1 cellular context compared by ENCODE assay signal in genomic region chr7:48087349-48087748, GRCh38.
TF ChIP-seq lines count a peak whose summit lies in the region.

No MANE protein-coding gene starts in this region.

TF ChIP-seq in H1, 55 proteins besides CTCF, POLR2A, EP300 and RAD21:
- TF ChIP-seq HDAC6 (IDR thresholded peaks at IDR 0.05; ENCODE audit: low read depth, low read length) (no peak), JUND (IDR thresholded peaks at IDR 0.05; ENCODE audit: low read length) (no peak), ATF2 (IDR thresholded peaks at IDR 0.05; ENCODE audit: low read length) (no peak), TAF7 (optimal IDR thresholded peaks at IDR 0.05; ENCODE audit: borderline replicate concordance, low read depth, low read length) (no peak), POLR2AphosphoS5 (IDR thresholded peaks at IDR 0.05; ENCODE audit: low read depth, low read length) (no peak), HDAC2 (IDR thresholded peaks at IDR 0.05; ENCODE audit: borderline replicate concordance in 1 of 2, low read depth in 2 of 2, low read length in 2 of 2) (no peak), SIX5 (IDR thresholded peaks at IDR 0.05; ENCODE audit: low read depth, low read length) (no peak), MAX (IDR thresholded peaks at IDR 0.05) (no peak), SRF (IDR thresholded peaks at IDR 0.05; ENCODE audit: low read depth, low read length) (no peak), KDM4A (IDR thresholded peaks at IDR 0.05; ENCODE audit: low read depth, low read length, severe bottlenecking) (no peak), SUZ12 (IDR thresholded peaks at IDR 0.05; ENCODE audit: low read length) (no peak), CHD7 (IDR thresholded peaks at IDR 0.05; ENCODE audit: insufficient replicate concordance, low read length) (no peak), CBX5 (IDR thresholded peaks at IDR 0.05; ENCODE audit: low read depth, low read length) (no peak), KDM5A (IDR thresholded peaks at IDR 0.05; ENCODE audit: low read length) (no peak), JUN (IDR thresholded peaks at IDR 0.05; ENCODE audit: low read depth, low read length) (no peak), CBX8 (IDR thresholded peaks at IDR 0.05; ENCODE audit: borderline replicate concordance, low read depth, low read length) (no peak), CEBPB (IDR thresholded peaks at IDR 0.05; ENCODE audit: low read depth, low read length) (no peak)
